Comparison of ENCODE assay signal across 1 cellular context in the genomic region with DNA sequence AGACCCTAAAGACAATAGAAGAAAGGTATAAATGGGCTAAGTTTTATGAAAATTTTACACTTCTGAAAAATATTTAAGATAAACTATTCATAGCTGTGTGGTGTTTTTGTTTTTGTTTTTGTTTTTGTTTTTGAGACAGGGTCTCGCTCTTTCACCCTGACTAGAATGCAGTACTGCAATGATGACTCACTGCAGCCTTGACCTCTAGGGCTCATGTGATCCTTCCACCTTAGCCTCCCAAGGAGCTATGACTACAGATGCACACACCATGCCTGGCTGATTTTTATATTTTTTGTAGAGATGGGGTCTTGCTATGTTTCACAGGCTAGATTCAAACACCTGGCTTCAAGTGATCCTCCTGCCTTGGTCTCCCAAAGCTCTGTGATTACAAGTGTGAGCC.
TF ChIP-seq lines count a peak whose summit lies in the region.

No MANE protein-coding gene starts in this region.

TF ChIP-seq in endothelial cell of umbilical vein, 7 proteins besides CTCF, POLR2A, EP300 and RAD21:
- TF ChIP-seq JUN (IDR thresholded peaks at IDR 0.05; ENCODE audit: borderline replicate concordance, insufficient read depth, insufficient read length, low read depth) (no peak), POLR2AphosphoS5 (IDR thresholded peaks at IDR 0.05; ENCODE audit: insufficient read depth, low read depth, low read length) (no peak), MYC (IDR thresholded peaks at IDR 0.05; ENCODE audit: low read depth, low read length) (no peak), FOS (IDR thresholded peaks at IDR 0.05; ENCODE audit: borderline replicate concordance, insufficient read depth, low read length) (no peak), GATA2 (IDR thresholded peaks at IDR 0.05; ENCODE audit: insufficient read depth, insufficient read length, low read depth, low read length) (no peak), EZH2 (IDR thresholded peaks at IDR 0.05; ENCODE audit: borderline replicate concordance, low read depth, low read length, severe bottlenecking) (no peak)
- TF ChIP-seq, protein P1, sequence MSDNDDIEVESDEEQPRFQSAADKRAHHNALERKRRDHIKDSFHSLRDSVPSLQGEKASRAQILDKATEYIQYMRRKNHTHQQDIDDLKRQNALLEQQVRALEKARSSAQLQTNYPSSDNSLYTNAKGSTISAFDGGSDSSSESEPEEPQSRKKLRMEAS (IDR thresholded peaks at IDR 0.05; ENCODE audit: insufficient read depth, insufficient read length), result no peak
TF ChIP-seq in endothelial cell of umbilical vein: peak in this region for 0.
